Comparison of ENCODE assay signal across 26 cellular contexts in the genomic region with DNA sequence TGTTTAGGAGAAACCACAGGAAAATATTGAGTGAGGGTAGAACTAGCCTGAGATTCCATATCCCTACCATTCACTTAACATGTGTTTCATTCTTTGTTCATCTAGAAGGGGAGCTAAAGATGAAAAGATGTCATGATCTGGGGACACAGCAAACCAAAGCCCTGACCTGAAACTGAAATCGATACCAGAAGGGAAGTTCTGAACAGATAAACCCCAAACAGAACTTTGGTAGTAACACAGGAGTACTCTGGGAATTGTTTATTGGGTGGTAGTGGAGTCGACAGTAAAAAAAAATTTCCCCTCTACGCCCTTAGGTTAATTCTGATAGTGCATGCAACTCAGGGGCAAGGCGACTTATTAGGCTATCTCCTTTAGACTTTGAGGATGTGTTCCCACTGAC. TPM values are rescaled to one million over a fixed set of nuclear protein-coding genes. Genes with fewer than 3 reads are reported as not detected.
"Had no signal": no experiment of that assay in that cellular context is flagged by ENCODE, and none has a peak within 500 bp of the region (broad histone marks: within the 10 kb centered on the region; RNA-seq: fewer than 3 reads in every experiment).

No MANE protein-coding gene starts in this region.

- H3K36me3 ChIP-seq: brain microvascular endothelial cell, cardiac muscle cell had no signal

- ATAC-seq: activated T-cell treated with anti-CD3 and anti-CD28 coated beads, Interleukin-2, amount 50 U/mL, for 72 hours; T-helper 17 cell had no signal

- DNase-seq: activated B cell treated with CpG ODN at 0.5 μM for 24 hours; activated CD4-positive, alpha-beta memory T cell treated with anti-CD3 and anti-CD28 coated beads, Interleukin-2, amount 10 ng/mL, durations not matched to agents 7 days and 5 days; activated CD4-positive, alpha-beta T cell treated with anti-CD3 and anti-CD28 coated beads for 1 hour; activated CD4-positive, alpha-beta T cell treated with anti-CD3 and anti-CD28 coated beads, Interleukin-2, amount 10 ng/mL, durations not matched to agents 24 days and 14 days; activated gamma-delta T cell treated with Interleukin-2 at 50 U/mL for 16 hours; activated naive CD4-positive, alpha-beta T cell treated with anti-CD3 and anti-CD28 coated beads, Interleukin-2, amount 10 ng/mL, durations not matched to agents 7 days and 5 days; activated naive CD8-positive, alpha-beta T cell treated with anti-CD3 and anti-CD28 coated beads for 36 hours; activated T-cell treated with anti-CD3 and anti-CD28 coated beads for 4 hours; activated T-cell treated with anti-CD3 and anti-CD28 coated beads, Interleukin-2, amount 50 U/mL, for 72 hours; brain microvascular endothelial cell; MV-4-11; NCI-H1092 treated with DMSO at 0.1 percent for 48 hours; NCI-H1417 treated with DMSO at 0.1 percent for 48 hours; NCI-H1694 treated with DMSO at 0.1 percent for 48 hours; NCI-H2081; NCI-H510A treated with DMSO at 0.1 percent for 48 hours; NCI-H69; SIG-M5; T-helper 17 cell; T-helper 9 cell had no signal

- H3K27ac ChIP-seq: brain microvascular endothelial cell, cardiac muscle cell had no signal

- H3K27me3 ChIP-seq: cardiac muscle cell had no signal

- H3K4me3 ChIP-seq: cardiac muscle cell had no signal

RNA-seq across cellular contexts. Expression of a gene that starts 27.2 kb away (rescaled TPM):
- total RNA-seq: activated B cell treated with CpG ODN at 0.5 μM for 24 hours; activated CD4-positive, alpha-beta memory T cell treated with anti-CD3 and anti-CD28 coated beads, Interleukin-2, amount 10 ng/mL, durations not matched to agents 7 days and 5 days; activated CD4-positive, alpha-beta T cell treated with anti-CD3 and anti-CD28 coated beads, Interleukin-2, amount 10 ng/mL, durations not matched to agents 24 days and 14 days; activated CD8-positive, alpha-beta memory T cell treated with anti-CD3 and anti-CD28 coated beads for 36 hours; activated naive CD8-positive, alpha-beta T cell treated with anti-CD3 and anti-CD28 coated beads for 36 hours; activated T-cell treated with anti-CD3 and anti-CD28 coated beads, Interleukin-2, amount 50 U/mL, for 72 hours; activated T-helper 2 cell treated with anti-CD3 and anti-CD28 coated beads, Interferon-gamma antibody, Interleukin-2, Interleukin-4, amounts not matched to agents 10 μg/mL and 5 μg/mL and 100 μg/mL, durations not matched to agents 14 hours and 24 hours and 36 hours; cardiac muscle cell; OCI-LY7; RPMI7951; T-helper 17 cell had no signal
- polyA plus RNA-seq: adipose tissue, cardiac muscle cell had no signal
